ENCODE assay signal across 29 cellular contexts in genomic region chr5:22787398-22787797, GRCh38.
"Had no signal": no experiment of that assay in that cellular context is flagged by ENCODE, and none has a peak within 500 bp of the region (broad histone marks: within the 10 kb centered on the region; RNA-seq: fewer than 3 reads in every experiment).

No MANE protein-coding gene starts in this region.

- FAIRE-seq: pancreas, urothelium cell line had no signal

- H3K4me3 Mint-ChIP-seq: naive B cell; naive thymus-derived CD8-positive, alpha-beta T cell; nephron; stimulated activated naive B cell treated with anti-CD40 and anti-IgM and Interleukin-4, amounts not matched to agents 10 μg/mL and 1 μg/mL and 100 μg/mL, for 72 hours; stimulated activated naive CD8-positive, alpha-beta T cell treated with anti-CD3 and anti-CD28 coated beads, Interleukin-15, Interleukin-2, amounts not matched to agents 100 ng/mL and 50 ng/mL, for 24 hours had no signal

- H3K9me3 Mint-ChIP-seq: nephron had no signal

- H3K27me3 ChIP-seq: neutrophil, pancreas, right atrium auricular region, right lobe of liver, sigmoid colon, spleen, stomach, thyroid gland, tibial nerve, upper lobe of left lung, vagina had no signal

- H3K27me3 Mint-ChIP-seq: naive B cell; naive thymus-derived CD8-positive, alpha-beta T cell; stimulated activated naive B cell treated with anti-CD40 and anti-IgM and Interleukin-4, amounts not matched to agents 10 μg/mL and 1 μg/mL and 100 μg/mL, for 72 hours; stimulated activated naive CD8-positive, alpha-beta T cell treated with anti-CD3 and anti-CD28 coated beads, Interleukin-15, Interleukin-2, amounts not matched to agents 100 ng/mL and 50 ng/mL, for 24 hours had no signal

- H3K36me3 Mint-ChIP-seq: naive B cell; naive thymus-derived CD8-positive, alpha-beta T cell; stimulated activated naive B cell treated with anti-CD40 and anti-IgM and Interleukin-4, amounts not matched to agents 10 μg/mL and 1 μg/mL and 100 μg/mL, for 72 hours had no signal

- H3K27ac ChIP-seq: neutrophil, pancreas, prostate gland, right atrium auricular region, right lobe of liver, sigmoid colon, spleen, stomach, thoracic aorta, thyroid gland, tibial nerve, upper lobe of left lung, vagina had no signal

- DNase-seq: naive B cell; naive thymus-derived CD8-positive, alpha-beta T cell; nucleus accumbens; pancreas; retina; right lobe of liver; sigmoid colon; spleen; stimulated activated CD4-positive, alpha-beta T cell treated with anti-CD3 and anti-CD28 coated beads, Interleukin-12 subunit alpha, Interleukin-12 subunit beta, amount 100 ng/mL, for 4 hours; stimulated activated CD4-positive, alpha-beta T cell treated with anti-CD3 and anti-CD28 coated beads, Interleukin-1b, Interleukin-23, amount 100 ng/mL, for 48 hours; stimulated activated CD4-positive, alpha-beta T cell treated with anti-CD3 and anti-CD28 coated beads, Interleukin-4, amount 100 ng/mL, for 1 hour; stimulated activated CD4-positive, alpha-beta T cell treated with anti-CD3 and anti-CD28 coated beads, Interleukin-4, amount 100 ng/mL, for 4 hours; stimulated activated CD8-positive, alpha-beta memory T cell treated with anti-CD3 and anti-CD28 coated beads, Interleukin-4, amount 100 ng/mL, for 48 hours; stimulated activated naive B cell treated with anti-CD40 and anti-IgM and Interleukin-4, amounts not matched to agents 10 μg/mL and 1 μg/mL and 100 μg/mL, for 72 hours; stimulated activated naive CD4-positive, alpha-beta T cell treated with Interleukin-2 at 50 U/mL for 16 hours; stomach; thyroid gland; trophoblast cell; upper lobe of left lung had no signal

- H3K4me1 Mint-ChIP-seq: naive B cell; naive thymus-derived CD8-positive, alpha-beta T cell; nephron; stimulated activated naive B cell treated with anti-CD40 and anti-IgM and Interleukin-4, amounts not matched to agents 10 μg/mL and 1 μg/mL and 100 μg/mL, for 72 hours had no signal

- H3K9me3 ChIP-seq: neutrophil, pancreas, prostate gland, right atrium auricular region, right lobe of liver, sigmoid colon, thoracic aorta, thyroid gland, upper lobe of left lung, vagina had no signal

- H3K27ac Mint-ChIP-seq: nephron; stimulated activated naive B cell treated with anti-CD40 and anti-IgM and Interleukin-4, amounts not matched to agents 10 μg/mL and 1 μg/mL and 100 μg/mL, for 72 hours; stimulated activated naive CD8-positive, alpha-beta T cell treated with anti-CD3 and anti-CD28 coated beads, Interleukin-15, Interleukin-2, amounts not matched to agents 100 ng/mL and 50 ng/mL, for 24 hours had no signal

- ATAC-seq: naive thymus-derived CD8-positive, alpha-beta T cell; pancreas; right lobe of liver; stimulated activated naive B cell treated with anti-CD40 and anti-IgM and Interleukin-4, amounts not matched to agents 10 μg/mL and 1 μg/mL and 100 μg/mL, for 72 hours had no signal

- H3K36me3 ChIP-seq: neutrophil, pancreas, prostate gland, right atrium auricular region, right lobe of liver, sigmoid colon, spleen, stomach, thoracic aorta, thyroid gland, tibial nerve, upper lobe of left lung, vagina had no signal

- H3K4me2 ChIP-seq: smooth muscle cell had no signal

- H3K4me3 ChIP-seq: pancreas, prostate gland, right atrium auricular region, right lobe of liver, sigmoid colon, smooth muscle cell, spleen, stomach, thoracic aorta, thyroid gland, tibial nerve, upper lobe of left lung, vagina had no signal

- H3K4me1 ChIP-seq: pancreas, prostate gland, right atrium auricular region, right lobe of liver, sigmoid colon, spleen, stomach, thyroid gland, tibial nerve, upper lobe of left lung, vagina had no signal
